17 cellular contexts compared by ENCODE assay signal in the genomic region with DNA sequence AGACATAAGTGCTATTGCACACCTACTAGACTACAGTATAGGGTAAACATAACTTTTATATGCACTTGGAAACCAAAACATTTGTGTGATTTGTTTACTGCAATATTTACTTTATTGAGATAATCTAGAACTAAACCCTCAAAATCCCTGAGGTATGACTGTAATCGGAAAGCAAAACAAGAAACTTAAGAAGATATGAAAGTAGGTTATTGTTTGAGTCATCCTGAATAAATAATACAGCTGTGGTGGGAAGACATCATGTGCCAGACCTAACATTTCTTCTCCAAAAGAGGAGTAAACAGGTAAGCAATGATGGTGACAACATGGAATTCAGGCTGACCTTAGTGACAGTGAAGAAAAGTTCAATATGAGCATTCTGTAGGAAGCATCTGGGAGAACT.
DNase-seq lines count a peak whose midpoint lies in the region; ATAC-seq, FAIRE-seq and TF ChIP-seq lines count a peak whose summit lies in the region.
"Had no signal": no experiment of that assay in that cellular context is flagged by ENCODE, and none has a peak within 500 bp of the region (broad histone marks: within the 10 kb centered on the region; RNA-seq: fewer than 3 reads in every experiment).

No MANE protein-coding gene starts in this region.

- no peak for TF ChIP-seq EP300 in A549 (IDR thresholded peaks at IDR 0.05)

- H3K36me3 Mint-ChIP-seq in astrocyte (ENCODE audit: low read depth, unreplicated experiment), result no peaks in the 10 kb centered on the region

- WGBS in A549 (ENCODE audit: missing lambda C conversion rate), result 15% methylated on average over 1 of the region's 1 CpG

- no peak overlapping the region for H3K4me3 ChIP-seq in A549
- no peak overlapping the region for H3K4me3 ChIP-seq in PC-3 (ENCODE audit: low read length)
- no peak overlapping the region for H3K4me3 ChIP-seq in astrocyte (ENCODE audit: insufficient read depth, low read depth, low read length)
- no peak overlapping the region for H3K4me3 ChIP-seq in left ventricle myocardium inferior
- no peak overlapping the region for H3K4me3 ChIP-seq in colonic mucosa
- H3K4me3 ChIP-seq: BLaER1, HAP-1 had no signal

- no peaks in the 10 kb centered on the region for H3F3A ChIP-seq in PC-3 (ENCODE audit: low read length, unreplicated experiment)

- no peaks in the 10 kb centered on the region for H3K4me1 Mint-ChIP-seq in astrocyte (ENCODE audit: low read depth, unreplicated experiment)
- H3K4me1 Mint-ChIP-seq: CD8-positive, alpha-beta memory T cell had no signal

- TF ChIP-seq POLR2A in A549 (IDR thresholded peaks at IDR 0.05; ENCODE audit: low read length), result no peak

- H3K36me3 ChIP-seq in PC-3 (ENCODE audit: low read depth, low read length), result no peaks in the 10 kb centered on the region
- no peaks in the 10 kb centered on the region for H3K36me3 ChIP-seq in astrocyte (ENCODE audit: insufficient read depth, low read length)
- no peaks in the 10 kb centered on the region for H3K36me3 ChIP-seq in left ventricle myocardium inferior
- H3K36me3 ChIP-seq in colonic mucosa, result no peaks in the 10 kb centered on the region
- H3K36me3 ChIP-seq: BLaER1, HAP-1 had no signal

- H3K4me2 ChIP-seq in A549 (no peak overlapping the region), PC-3 (ENCODE audit: low read length) (peak overlapping the region; percentile 36), astrocyte (ENCODE audit: low read length) (no peak overlapping the region)
- H3K4me2 ChIP-seq: BLaER1 had no signal

- H3K4me1 ChIP-seq in A549 (no peaks in the 10 kb centered on the region), PC-3 (ENCODE audit: insufficient read depth, low read length) (peaks cover 11% of the 10 kb centered on the region), astrocyte (ENCODE audit: insufficient read depth, low read length) (no peaks in the 10 kb centered on the region), left ventricle myocardium inferior (no peaks in the 10 kb centered on the region), colonic mucosa (no peaks in the 10 kb centered on the region)
- H3K4me1 ChIP-seq: BLaER1, Caco-2, HAP-1 had no signal

- H2AFZ ChIP-seq in PC-3 (ENCODE audit: low read length) (no peak overlapping the region), astrocyte (ENCODE audit: low read depth, low read length) (no peak overlapping the region)

- no peak overlapping the region for H3K4me3 Mint-ChIP-seq in astrocyte (ENCODE audit: unreplicated experiment)
- H3K4me3 Mint-ChIP-seq: CD8-positive, alpha-beta memory T cell; HFFc6 had no signal

- intact Hi-C loops in PC-3 (cut with micrococcal nuclease) (no loop called here), left ventricle myocardium inferior (cut with micrococcal nuclease) (no loop called here), colonic mucosa (cut with DNase I) (no loop called here)

- CTCF ChIA-PET in A549 (lab: Yijun Ruan, JAX) (interaction anchor here (1.1 kb wide), 1 partner anchor 37 kb away, joined by 3 read pairs; no protein-coding TSS in a partner anchor), PC-3 (lab: Charles Lee) (no interaction called here)

- ATAC-seq in A549 (no peak), PC-3 (peak; percentile 87)

- H3K9me3 Mint-ChIP-seq in astrocyte (ENCODE audit: unreplicated experiment), result no peaks in the 10 kb centered on the region
- H3K9me3 Mint-ChIP-seq: HFFc6 had no signal

- no peaks in the 10 kb centered on the region for H3K9me3 ChIP-seq in A549
- no peaks in the 10 kb centered on the region for H3K9me3 ChIP-seq in PC-3 (ENCODE audit: low read length)
- H3K9me3 ChIP-seq in astrocyte (ENCODE audit: insufficient read depth, low read depth, low read length), result no peaks in the 10 kb centered on the region
- H3K9me3 ChIP-seq in left ventricle myocardium inferior (replicated peaks), result peaks cover 5% of the 10 kb centered on the region
- no peaks in the 10 kb centered on the region for H3K9me3 ChIP-seq in colonic mucosa
- H3K9me3 ChIP-seq: BLaER1, Caco-2, HAP-1 had no signal

- no peak overlapping the region for H3K9ac ChIP-seq in PC-3 (ENCODE audit: low read length)
- no peak overlapping the region for H3K9ac ChIP-seq in astrocyte (ENCODE audit: low read length)
- H3K9ac ChIP-seq in colonic mucosa (ENCODE audit: low read depth in 2 of 2, low read length in 2 of 2), result no peak overlapping the region
- H3K9ac ChIP-seq: BLaER1 had no signal

- FAIRE-seq in A549 (lab: Jason Lieb, UNC) (peak; percentile 72), astrocyte (lab: Jason Lieb, UNC) (peak; percentile 39)
- FAIRE-seq: H1 had no signal

- H3K27me3 ChIP-seq in PC-3 (ENCODE audit: low read length), result no peaks in the 10 kb centered on the region
- H3K27me3 ChIP-seq in astrocyte (ENCODE audit: insufficient read depth, low read length), result no peaks in the 10 kb centered on the region
- H3K27me3 ChIP-seq in left ventricle myocardium inferior (ENCODE audit: low read depth), result no peaks in the 10 kb centered on the region
- H3K27me3 ChIP-seq in colonic mucosa, result no peaks in the 10 kb centered on the region
- H3K27me3 ChIP-seq: BLaER1 had no signal

- H3K27ac ChIP-seq in A549 (no peak overlapping the region), PC-3 (ENCODE audit: low read length) (peak overlapping the region; percentile 21; the same call in 1 of the 2 replicates), astrocyte (ENCODE audit: low read depth, low read length) (no peak overlapping the region), left ventricle myocardium inferior (replicated peaks) (no peak overlapping the region), colonic mucosa (no peak overlapping the region)
- H3K27ac ChIP-seq: 22Rv1, BLaER1 had no signal

- H3K27ac Mint-ChIP-seq in astrocyte (ENCODE audit: unreplicated experiment), result no peak overlapping the region
- H3K27ac Mint-ChIP-seq: CD8-positive, alpha-beta memory T cell; HFFc6 had no signal

- no peaks in the 10 kb centered on the region for H3K27me3 Mint-ChIP-seq in astrocyte (ENCODE audit: low read depth, unreplicated experiment)
- H3K27me3 Mint-ChIP-seq: CD8-positive, alpha-beta memory T cell had no signal

- DNase-seq in A549 (ENCODE audit: low read depth in 1 of 2, low spot score in 1 of 2) (peak in 1 of 2 experiments; percentile 4), PC-3 (peak; percentile 65), astrocyte (ENCODE audit: low read depth) (peak; percentile 4), iris pigment epithelial cell (ENCODE audit: low read depth) (peak; percentile 43), left ventricle myocardium inferior (no peak), colonic mucosa (no peak), NCI-H2227 treated with DMSO at 0.1 percent for 48 hours (lab: John Stamatoyannopoulos, UW) (no peak)
- DNase-seq in stimulated activated CD4-positive, alpha-beta T cell treated with anti-CD3 and anti-CD28 coated beads, Interleukin-1b, Interleukin-23, amount 100 ng/mL, for 48 hours, result no peak
- DNase-seq: AML-193; Caco-2; CD8-positive, alpha-beta memory T cell; GF-D8; HFFc6 had no signal

- TF ChIP-seq CTCF in A549 (IDR thresholded peaks at IDR 0.05), result no peak
- no peak for TF ChIP-seq CTCF in PC-3 (conservative IDR thresholded peaks at IDR 0.05; ENCODE audit: low read depth, low read length)
- TF ChIP-seq CTCF in astrocyte (IDR thresholded peaks at IDR 0.05; ENCODE audit: insufficient read depth, low read depth, low read length), result no peak
- no peak for TF ChIP-seq CTCF in left ventricle myocardium inferior (IDR thresholded peaks at IDR 0.05; ENCODE audit: borderline replicate concordance)
- no peak for TF ChIP-seq CTCF in colonic mucosa (IDR thresholded peaks at IDR 0.05)

- H3K79me2 ChIP-seq in PC-3 (ENCODE audit: low read length) (no peaks in the 10 kb centered on the region), astrocyte (ENCODE audit: insufficient read depth, low read length) (no peaks in the 10 kb centered on the region)

- H3K9me2 ChIP-seq in PC-3 (replicated peaks; ENCODE audit: low read length), result no peaks in the 10 kb centered on the region

- no TSS peak for BruUV-seq in PC-3 (replicated peaks; lab: Mats Ljungman, UMichigan)

- no peaks in the 10 kb centered on the region for H4K20me1 ChIP-seq in PC-3 (ENCODE audit: low read length)
- no peaks in the 10 kb centered on the region for H4K20me1 ChIP-seq in astrocyte (ENCODE audit: insufficient read depth, low read length)
- H4K20me1 ChIP-seq: BLaER1 had no signal

- no peak for TF ChIP-seq RAD21 in A549 (conservative IDR thresholded peaks at IDR 0.05 in 1 of 2, IDR thresholded peaks at IDR 0.05 in 1 of 2)

- POLR2A ChIA-PET in A549 (lab: Yijun Ruan, JAX), result no interaction called here
- POLR2A ChIA-PET in PC-3 (lab: Charles Lee; ENCODE audit: unreplicated experiment), result no interaction called here

TF ChIP-seq in A549, 52 proteins besides CTCF, POLR2A, EP300 and RAD21 (continues in another document):
- TF ChIP-seq CEBPB (IDR thresholded peaks at IDR 0.05) (no peak), MYC (IDR thresholded peaks at IDR 0.05; ENCODE audit: borderline replicate concordance, low read length) (no peak), ZNF302 (CRISPR knock-in tag; IDR thresholded peaks at IDR 0.05) (no peak), GATA3 (IDR thresholded peaks at IDR 0.05; ENCODE audit: borderline replicate concordance) (no peak), EHF (CRISPR knock-in tag; IDR thresholded peaks at IDR 0.05) (no peak), CBX2 (IDR thresholded peaks at IDR 0.05; ENCODE audit: borderline replicate concordance, low read depth) (no peak), POLR2AphosphoS2 (conservative IDR thresholded peaks at IDR 0.05; ENCODE audit: low read length) (no peak)
- TF ChIP-seq, protein P1, sequence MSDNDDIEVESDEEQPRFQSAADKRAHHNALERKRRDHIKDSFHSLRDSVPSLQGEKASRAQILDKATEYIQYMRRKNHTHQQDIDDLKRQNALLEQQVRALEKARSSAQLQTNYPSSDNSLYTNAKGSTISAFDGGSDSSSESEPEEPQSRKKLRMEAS (IDR thresholded peaks at IDR 0.05), result no peak

Comparison
In these comparisons a context has a peak if more than half of its experiments do, and no peak if none do; other contexts are left out.
1. DNase-seq: peak in PC-3 (single experiment), astrocyte (single experiment) and iris pigment epithelial cell (single experiment); none in left ventricle myocardium inferior (single experiment), colonic mucosa (single experiment), stimulated activated CD4-positive, alpha-beta T cell treated with anti-CD3 and anti-CD28 coated beads, Interleukin-1b, Interleukin-23, amount 100 ng/mL, for 48 hours (single experiment) and NCI-H2227 treated with DMSO at 0.1 percent for 48 hours (single experiment).